14 cellular contexts compared by ENCODE assay signal in genomic region chr6:40148882-40149573, GRCh38.
DNase-seq lines count a peak whose midpoint lies in the region; ATAC-seq and TF ChIP-seq lines count a peak whose summit lies in the region.
"Had no signal": no experiment of that assay in that cellular context is flagged by ENCODE, and none has a peak within 500 bp of the region (broad histone marks: within the 10 kb centered on the region; RNA-seq: fewer than 3 reads in every experiment).

No MANE protein-coding gene starts in this region.

- H3K79me2 ChIP-seq in mammary epithelial cell (ENCODE audit: insufficient read depth, low read length): no peaks in the 10 kb centered on the region

- in situ Hi-C loops in mammary epithelial cell (cut with MboI; ENCODE audit: low sequenced_read_pairs in 2 of 2): no loop called here

- CTCF ChIA-PET in mammary epithelial cell (lab: Charles Lee; ENCODE audit: low non-redundant PET): interaction anchor here (0.6 to 0.7 kb wide), 2 partner anchors 57 to 927 kb away, joined by 3 to 4 read pairs; no protein-coding TSS in a partner anchor

- no TSS peak for BruUV-seq in mammary epithelial cell (replicated peaks; lab: Mats Ljungman, UMichigan)

- no peaks in the 10 kb centered on the region for H3K36me3 ChIP-seq in suprapubic skin
- no peaks in the 10 kb centered on the region for H3K36me3 ChIP-seq in mammary epithelial cell (ENCODE audit: insufficient read depth, low read length)
- H3K36me3 ChIP-seq: upper lobe of right lung had no signal

- ATAC-seq in GM18511 (IDR thresholded peaks at IDR 0.05; ENCODE audit: unreplicated experiment) (peak; percentile 99), GM21447 (IDR thresholded peaks at IDR 0.05; ENCODE audit: unreplicated experiment) (peak; percentile 95), HG03135 (IDR thresholded peaks at IDR 0.05; ENCODE audit: unreplicated experiment) (peak; percentile 97)
- ATAC-seq: upper lobe of right lung had no signal

- intact Hi-C loops in mammary epithelial cell (cut with micrococcal nuclease): no loop called here

- DNase-seq in OCI-M1 (lab: John Stamatoyannopoulos, UW) (peak; percentile 50), suprapubic skin (ENCODE audit: low spot score in 2 of 2) (no peak), DMS53 (lab: John Stamatoyannopoulos, UW) (no peak), mammary epithelial cell (no peak), SHP77 treated with DMSO at 0.1 percent for 48 hours (lab: John Stamatoyannopoulos, UW) (no peak)
- DNase-seq: activated naive CD4-positive, alpha-beta T cell; COR-L47; effector CD8-positive, alpha-beta T cell; stimulated activated CD4-positive, alpha-beta T cell treated with anti-CD3 and anti-CD28 coated beads, Interleukin-2, amount 100 ng/mL, for 48 hours; upper lobe of right lung had no signal

- WGBS in suprapubic skin: 62% methylated on average over 2 of the region's 2 CpGs
- 8% methylated on average over 2 of the region's 2 CpGs for WGBS in mammary epithelial cell (ENCODE audit: low coverage, missing lambda C conversion rate)

- no peak overlapping the region for H2AFZ ChIP-seq in mammary epithelial cell (ENCODE audit: low read depth, low read length)

- TF ChIP-seq CTCF in suprapubic skin (IDR thresholded peaks at IDR 0.05) (no peak), mammary epithelial cell (conservative IDR thresholded peaks at IDR 0.05 in 1 of 2, IDR thresholded peaks at IDR 0.05 in 1 of 2; ENCODE audit: extremely low read depth in 1 of 2, insufficient read depth in 1 of 2, low read depth in 1 of 2, low read length in 2 of 2) (no peak)

- H3K4me1 ChIP-seq in suprapubic skin (no peaks in the 10 kb centered on the region), mammary epithelial cell (ENCODE audit: insufficient read depth, low read length) (no peaks in the 10 kb centered on the region)
- H3K4me1 ChIP-seq: upper lobe of right lung had no signal

- no peak overlapping the region for H3K4me2 ChIP-seq in mammary epithelial cell (ENCODE audit: insufficient read depth, low read depth, low read length)

- no peak overlapping the region for H3K9ac ChIP-seq in mammary epithelial cell (ENCODE audit: insufficient read depth, low read length)

- no peak for TF ChIP-seq POLR2A in suprapubic skin (IDR thresholded peaks at IDR 0.05)

- no peak for TF ChIP-seq EP300 in suprapubic skin (IDR thresholded peaks at IDR 0.05)

- no peaks in the 10 kb centered on the region for H4K20me1 ChIP-seq in mammary epithelial cell (ENCODE audit: insufficient read depth, low read length)

- H3K9me3 ChIP-seq in suprapubic skin: no peaks in the 10 kb centered on the region
- H3K9me3 ChIP-seq in mammary epithelial cell (replicated peaks; ENCODE audit: insufficient read depth, low read length): no peaks in the 10 kb centered on the region
- H3K9me3 ChIP-seq: upper lobe of right lung had no signal

- H3K4me3 ChIP-seq in suprapubic skin (no peak overlapping the region), mammary epithelial cell (replicated peaks in 1 of 3; ENCODE audit: insufficient read depth in 1 of 3, low read depth in 2 of 3, low read length in 3 of 3) (no peak overlapping the region)
- H3K4me3 ChIP-seq: upper lobe of right lung had no signal

- H3K27me3 ChIP-seq in suprapubic skin (peaks cover 4% of the 10 kb centered on the region), mammary epithelial cell (ENCODE audit: insufficient read depth, low read length) (peaks cover 3% of the 10 kb centered on the region)
- H3K27me3 ChIP-seq: upper lobe of right lung had no signal

- no peak overlapping the region for H3K27ac ChIP-seq in suprapubic skin
- H3K27ac ChIP-seq in mammary epithelial cell (ENCODE audit: insufficient read depth, low read depth, low read length): no peak overlapping the region
- H3K27ac ChIP-seq: HL-60, upper lobe of right lung had no signal

- dilution Hi-C loops in mammary epithelial cell (cut with HindIII; ENCODE audit: low sequenced_read_pairs): no loop called here
